In genomic region chr7:43076606-43077005, GRCh38 we compare ENCODE assay signal across 17 cellular contexts. TPM values are rescaled to one million over a fixed set of nuclear protein-coding genes. Genes with fewer than 3 reads are reported as not detected.
"Had no signal": no experiment of that assay in that cellular context is flagged by ENCODE, and none has a peak within 500 bp of the region (broad histone marks: within the 10 kb centered on the region; RNA-seq: fewer than 3 reads in every experiment).

No MANE protein-coding gene starts in this region.

- H3K4me3 Mint-ChIP-seq: naive thymus-derived CD4-positive, alpha-beta T cell; stimulated activated naive B cell treated with anti-CD40 and anti-IgM and Interleukin-4, amounts not matched to agents 10 μg/mL and 1 μg/mL and 100 μg/mL, for 72 hours had no signal

- H3K27me3 Mint-ChIP-seq: progenitor cell of endocrine pancreas had no signal

- ATAC-seq: left cardiac atrium; lower lobe of right lung; naive thymus-derived CD4-positive, alpha-beta T cell; upper lobe of right lung had no signal

- H3K27ac ChIP-seq: cardiac muscle cell, lower lobe of right lung, right lobe of liver, suprapubic skin, upper lobe of right lung had no signal

- H3K27ac Mint-ChIP-seq: naive thymus-derived CD4-positive, alpha-beta T cell; progenitor cell of endocrine pancreas had no signal

- FAIRE-seq: colon, TTC549 had no signal

- H3K4me3 ChIP-seq: cardiac muscle cell, lower lobe of right lung, right lobe of liver, spleen, suprapubic skin, upper lobe of right lung had no signal

- H3K36me3 ChIP-seq: cardiac muscle cell, lower lobe of right lung, right lobe of liver, spleen, suprapubic skin, upper lobe of right lung had no signal

- H3K4me1 ChIP-seq: lower lobe of right lung, right lobe of liver, spleen, suprapubic skin, upper lobe of right lung had no signal

- H3K9me3 ChIP-seq: lower lobe of right lung, right lobe of liver, suprapubic skin, upper lobe of right lung had no signal

- H3K27me3 ChIP-seq: cardiac muscle cell, right lobe of liver, spleen had no signal

- DNase-seq: activated CD4-positive, alpha-beta T cell treated with anti-CD3 and anti-CD28 coated beads, Interleukin-2, amount 50 U/mL, for 4 hours; activated gamma-delta T cell treated with Interleukin-2 at 50 U/mL for 16 hours; foreskin melanocyte; head of caudate nucleus; left cardiac atrium; lower lobe of right lung; naive thymus-derived CD4-positive, alpha-beta T cell; nucleus accumbens; right lobe of liver; spleen; upper lobe of right lung had no signal

RNA-seq across cellular contexts. Expression of gene HECW1, which starts 35.8 kb away (rescaled TPM):
- total RNA-seq: left cardiac atrium; naive thymus-derived CD4-positive, alpha-beta T cell had no signal
- polyA plus RNA-seq: naive thymus-derived CD4-positive, alpha-beta T cell had no signal
